8 cellular contexts compared by ENCODE assay signal in the genomic region with DNA sequence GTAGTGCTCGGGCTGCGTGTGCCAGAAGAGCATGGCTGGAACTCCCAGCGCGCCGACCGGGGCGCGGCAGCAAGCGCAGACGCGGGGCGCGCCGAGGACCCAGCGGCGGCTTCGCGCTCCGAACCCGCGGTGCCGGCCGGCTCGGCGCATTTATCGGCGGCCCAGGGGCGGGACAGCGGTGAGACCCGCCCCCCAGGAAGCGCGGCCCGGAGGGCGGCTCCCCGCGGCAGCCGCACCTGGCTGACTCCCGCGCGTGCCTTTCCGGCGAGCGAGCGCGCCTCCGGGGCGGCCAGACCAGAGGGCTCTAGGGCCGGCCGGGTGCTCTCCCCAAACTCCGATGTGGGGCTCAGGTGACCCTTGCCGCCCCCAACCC. TPM values are rescaled to one million over a fixed set of nuclear protein-coding genes. Genes with fewer than 3 reads are reported as not detected.
DNase-seq lines count a peak whose midpoint lies in the region; ATAC-seq and TF ChIP-seq lines count a peak whose summit lies in the region.

TSS of gene TFCP2L1 (minus strand) at position 126 of the 373 bp plus-strand sequence. CDS start at position 33, 93 bp downstream.

- ATAC-seq in CD4-positive, CD25-positive, alpha-beta regulatory T cell (ENCODE audit: low read depth in 2 of 2), result peak in 1 of 2 donors; percentile 12
- ATAC-seq in GM19467 (IDR thresholded peaks at IDR 0.05; ENCODE audit: unreplicated experiment) (peak; percentile 55), mucosa of descending colon (peak; percentile 86), GM18873 (IDR thresholded peaks at IDR 0.05; ENCODE audit: low FRiP score, unreplicated experiment) (no peak)

- no peak for TF ChIP-seq CTCF in chondrocyte (IDR thresholded peaks at IDR 0.05)
- no peak for TF ChIP-seq CTCF in mucosa of descending colon (IDR thresholded peaks at IDR 0.05)
- TF ChIP-seq CTCF in vagina (IDR thresholded peaks at IDR 0.05), result no peak

- H3K9me3 Mint-ChIP-seq in CD4-positive, CD25-positive, alpha-beta regulatory T cell, result peaks cover 0 to under 1% (median 0%) of the 10 kb centered on the region in 7 donors
- no peaks in the 10 kb centered on the region for H3K9me3 Mint-ChIP-seq in chondrocyte (ENCODE audit: low read depth)

- intact Hi-C loops in mucosa of descending colon (cut with DNase I, micrococcal nuclease), result no loop called here
- intact Hi-C loops in vagina (cut with DNase I), result no loop called here

- H3K36me3 Mint-ChIP-seq in CD4-positive, CD25-positive, alpha-beta regulatory T cell, result no peaks in the 10 kb centered on the region
- no peaks in the 10 kb centered on the region for H3K36me3 Mint-ChIP-seq in chondrocyte (ENCODE audit: low read depth)

- peaks cover 0 to 12% (median 6%) of the 10 kb centered on the region in 4 donors for H3K4me1 Mint-ChIP-seq in CD4-positive, CD25-positive, alpha-beta regulatory T cell
- peaks cover 4% of the 10 kb centered on the region for H3K4me1 Mint-ChIP-seq in chondrocyte (ENCODE audit: low read depth)

- peak within 1 kb of the TSS; percentile 3 to 73 (median 38) for H3K4me3 Mint-ChIP-seq in CD4-positive, CD25-positive, alpha-beta regulatory T cell
- H3K4me3 Mint-ChIP-seq in chondrocyte (ENCODE audit: unreplicated experiment), result peak within 1 kb of the TSS; percentile 62

- peaks cover 48% of the 10 kb centered on the region for H3K27me3 Mint-ChIP-seq in CD4-positive, CD25-positive, alpha-beta regulatory T cell
- peaks cover 46% of the 10 kb centered on the region for H3K27me3 Mint-ChIP-seq in chondrocyte (ENCODE audit: low read depth)

- DNase-seq in CD4-positive, CD25-positive, alpha-beta regulatory T cell, result peak in 1 of 3 donors; percentile 49
- DNase-seq in NCI-H69 (lab: John Stamatoyannopoulos, UW), result peak; percentile 76
- DNase-seq in chondrocyte (ENCODE audit: low spot score), result no peak
- DNase-seq in mucosa of descending colon, result peak; percentile 79 to 90 (median 80)
- no peak for DNase-seq in vagina (ENCODE audit: extremely low spot score in 2 of 2)
- DNase-seq in SHP77 treated with DMSO at 0.1 percent for 48 hours (lab: John Stamatoyannopoulos, UW), result no peak

- TF ChIP-seq POLR2A in vagina (IDR thresholded peaks at IDR 0.05), result peak in 1 of 2 donors; percentile 56

- H3K9me3 ChIP-seq in CD4-positive, CD25-positive, alpha-beta regulatory T cell (ENCODE audit: control insufficient read depth in 2 of 2, low read length in 2 of 2), result no peaks in the 10 kb centered on the region
- H3K9me3 ChIP-seq in mucosa of descending colon, result no peaks in the 10 kb centered on the region
- no peaks in the 10 kb centered on the region for H3K9me3 ChIP-seq in vagina

- H3K4me1 ChIP-seq in CD4-positive, CD25-positive, alpha-beta regulatory T cell (ENCODE audit: control insufficient read depth, insufficient read depth, low read length, poor library complexity, severe bottlenecking), result peaks cover 7% of the 10 kb centered on the region
- no peaks in the 10 kb centered on the region for H3K4me1 ChIP-seq in mucosa of descending colon (ENCODE audit: low read depth)
- peaks cover 16% of the 10 kb centered on the region for H3K4me1 ChIP-seq in vagina

- H3K27me3 ChIP-seq in CD4-positive, CD25-positive, alpha-beta regulatory T cell (ENCODE audit: control insufficient read depth, insufficient read depth, low read length), result peaks cover 12% of the 10 kb centered on the region
- no peaks in the 10 kb centered on the region for H3K27me3 ChIP-seq in vagina

- H3K27ac ChIP-seq in CD4-positive, CD25-positive, alpha-beta regulatory T cell (ENCODE audit: insufficient read depth, low read length, poor library complexity, severe bottlenecking), result no peak within 1 kb of the TSS
- peak within 1 kb of the TSS; percentile 47 for H3K27ac ChIP-seq in vagina

- no peaks in the 10 kb centered on the region for H3K36me3 ChIP-seq in CD4-positive, CD25-positive, alpha-beta regulatory T cell (ENCODE audit: control insufficient read depth, insufficient read depth, low read length)
- H3K36me3 ChIP-seq in mucosa of descending colon (ENCODE audit: low read depth), result no peaks in the 10 kb centered on the region
- H3K36me3 ChIP-seq in vagina, result no peaks in the 10 kb centered on the region

- H3K4me3 ChIP-seq in CD4-positive, CD25-positive, alpha-beta regulatory T cell (ENCODE audit: low read depth, low read length), result no peak within 1 kb of the TSS
- peak within 1 kb of the TSS; percentile 72 for H3K4me3 ChIP-seq in mucosa of descending colon
- peak within 1 kb of the TSS; percentile 45 to 46 for H3K4me3 ChIP-seq in vagina

- H3K27ac Mint-ChIP-seq in CD4-positive, CD25-positive, alpha-beta regulatory T cell, result no peak within 1 kb of the TSS
- peak within 1 kb of the TSS; percentile 59 for H3K27ac Mint-ChIP-seq in chondrocyte (ENCODE audit: unreplicated experiment)

RNA-seq across cellular contexts. Expression of gene TFCP2L1, which starts in this region (rescaled TPM):
- 0.05 TPM for total RNA-seq in CD4-positive, CD25-positive, alpha-beta regulatory T cell
- polyA plus RNA-seq in CD4-positive, CD25-positive, alpha-beta regulatory T cell, result not detected
- 0.02 TPM in 1 of 3 replicates, not detected in the others for total RNA-seq in chondrocyte
- total RNA-seq in mucosa of descending colon, result 100 to 1,000 TPM in 2 of 3 donors, 10 to 100 TPM in 1; 46.9 to 111 (median 107) TPM
- 32.7 TPM for total RNA-seq in vagina

Comparison
In these comparisons a context has a peak if more than half of its experiments do, and no peak if none do; other contexts are left out.
1. RNA of gene TFCP2L1 (total RNA-seq): 46.9 to 111 TPM in mucosa of descending colon and 32.7 TPM in vagina (single experiment); 0.05 TPM in CD4-positive, CD25-positive, alpha-beta regulatory T cell (single experiment) and 0.02 TPM in chondrocyte; every median in the first group is over 10 times any median in the second.
2. DNase-seq: peak in NCI-H69 (single experiment) and mucosa of descending colon (3 of 3); none in chondrocyte (single experiment), vagina (0 of 2) and SHP77 treated with DMSO at 0.1 percent for 48 hours (single experiment).